Comparison of ENCODE assay signal across 10 cellular contexts in genomic region chr7:36526720-36527548, GRCh38.
DNase-seq lines count a peak whose midpoint lies in the region; ATAC-seq, FAIRE-seq and TF ChIP-seq lines count a peak whose summit lies in the region.
"Had no signal": no experiment of that assay in that cellular context is flagged by ENCODE, and none has a peak within 500 bp of the region (broad histone marks: within the 10 kb centered on the region; RNA-seq: fewer than 3 reads in every experiment).

No MANE protein-coding gene starts in this region.

- no peak overlapping the region for H3K27ac Mint-ChIP-seq in activated naive CD4-positive, alpha-beta T cell treated with anti-CD3 and anti-CD28 coated beads, Interleukin-2, amount 10 ng/mL, durations not matched to agents 7 days and 5 days
- H3K27ac Mint-ChIP-seq in Caco-2 (ENCODE audit: unreplicated experiment): no peak overlapping the region
- H3K27ac Mint-ChIP-seq in activated naive CD4-positive, alpha-beta T cell treated with anti-CD3 and anti-CD28 coated beads for 36 hours: no peak overlapping the region

- POLR2A ChIA-PET in HepG2 (lab: Yijun Ruan, JAX) (no interaction called here), Caco-2 (lab: Charles Lee) (no interaction called here)

- H3K27me3 ChIP-seq in HepG2 (ENCODE audit: control insufficient read depth in 1 of 2, insufficient read depth in 2 of 2, low read length in 2 of 2) (no peaks in the 10 kb centered on the region), Caco-2 (replicated peaks; ENCODE audit: control insufficient read depth, insufficient read depth, low read length) (no peaks in the 10 kb centered on the region), ovary (no peaks in the 10 kb centered on the region)

- intact Hi-C loops in HepG2 (cut with micrococcal nuclease; ENCODE audit: unreplicated experiment): no loop called here
- intact Hi-C loops in Caco-2 (cut with micrococcal nuclease; ENCODE audit: unreplicated experiment): no loop called here
- intact Hi-C loops in ovary (cut with DNase I): loop anchor here in 1 of 4 donors (5.0 kb wide), 1 partner anchor 670 kb away; no protein-coding TSS in a partner anchor
- intact Hi-C loops in activated naive CD4-positive, alpha-beta T cell treated with anti-CD3 and anti-CD28 coated beads for 36 hours (cut with micrococcal nuclease): loop anchor here (5.0 kb wide), 1 partner anchor 75 kb away; no protein-coding TSS in a partner anchor

- ATAC-seq in GM18867 (IDR thresholded peaks at IDR 0.05; ENCODE audit: unreplicated experiment): peak; percentile 82
- ATAC-seq in HG02973 (IDR thresholded peaks at IDR 0.05; ENCODE audit: unreplicated experiment): peak; percentile 59
- ATAC-seq in SK-N-SH treated with all-trans-retinoic acid at 6 μM for 48 hours: peak; percentile 94
- no peak for ATAC-seq in HepG2

- H3K9me3 ChIP-seq in HepG2 (ENCODE audit: low read length) (no peaks in the 10 kb centered on the region), Caco-2 (no peaks in the 10 kb centered on the region), ovary (no peaks in the 10 kb centered on the region)

- H4K20me1 ChIP-seq in HepG2 (ENCODE audit: insufficient read depth, low read length): no peaks in the 10 kb centered on the region

- H3K27ac ChIP-seq in HepG2 (ENCODE audit: extremely low read length, insufficient read depth, low read length) (no peak overlapping the region), ovary (no peak overlapping the region)
- H3K27ac ChIP-seq: SK-N-MC had no signal

- 23% methylated on average over 3 of the region's 3 CpGs for WGBS in HepG2 (ENCODE audit: low lambda C conversion rate)
- WGBS in ovary, 3 donors: 91 to 99% (median 92%) methylated on average over 3 of the region's 3 CpGs

- no peak overlapping the region for H3K4me3 Mint-ChIP-seq in activated naive CD4-positive, alpha-beta T cell treated with anti-CD3 and anti-CD28 coated beads, Interleukin-2, amount 10 ng/mL, durations not matched to agents 7 days and 5 days
- H3K4me3 Mint-ChIP-seq in Caco-2 (ENCODE audit: unreplicated experiment): no peak overlapping the region
- no peak overlapping the region for H3K4me3 Mint-ChIP-seq in activated naive CD4-positive, alpha-beta T cell treated with anti-CD3 and anti-CD28 coated beads for 36 hours

- no peak for TF ChIP-seq EP300 in HepG2 (IDR thresholded peaks at IDR 0.05; ENCODE audit: low read depth in 2 of 2, low read length in 2 of 2)
- TF ChIP-seq EP300 in HepG2 (CRISPR knock-in tag; IDR thresholded peaks at IDR 0.05; ENCODE audit: borderline replicate concordance): no peak
- TF ChIP-seq EP300 in ovary (IDR thresholded peaks at IDR 0.05): no peak

- H2AFZ ChIP-seq in HepG2 (ENCODE audit: low read length): no peak overlapping the region

- no peak for FAIRE-seq in HepG2 (lab: Jason Lieb, UNC)

- DNase-seq in HepG2 (ENCODE audit: low spot score) (no peak), Caco-2 (no peak), ovary (no peak)
- no peak for DNase-seq in activated naive CD4-positive, alpha-beta T cell treated with anti-CD3 and anti-CD28 coated beads, Interleukin-2, amount 10 ng/mL, durations not matched to agents 7 days and 5 days
- DNase-seq in activated naive CD4-positive, alpha-beta T cell treated with anti-CD3 and anti-CD28 coated beads for 36 hours: no peak

- H3K36me3 ChIP-seq in HepG2 (replicated peaks in 1 of 2; ENCODE audit: control insufficient read depth in 1 of 2, insufficient read depth in 2 of 2, low read length in 2 of 2): no peaks in the 10 kb centered on the region
- no peaks in the 10 kb centered on the region for H3K36me3 ChIP-seq in Caco-2 (ENCODE audit: control insufficient read depth, insufficient read depth, low read length)
- H3K36me3 ChIP-seq in ovary: no peaks in the 10 kb centered on the region

- no TSS peak for BruUV-seq in HepG2 (replicated peaks; lab: Mats Ljungman, UMichigan)
- no TSS peak for BruUV-seq in Caco-2 (replicated peaks; lab: Mats Ljungman, UMichigan)

- H3K4me3 ChIP-seq in HepG2 (replicated peaks in 1 of 3; ENCODE audit: insufficient read depth in 1 of 3, low read depth in 2 of 3, low read length in 3 of 3): no peak overlapping the region
- H3K4me3 ChIP-seq in Caco-2 (ENCODE audit: low read depth, low read length): no peak overlapping the region
- H3K4me3 ChIP-seq in ovary: no peak overlapping the region
- H3K4me3 ChIP-seq: lung, SK-N-MC had no signal

- no peaks in the 10 kb centered on the region for H3K36me3 Mint-ChIP-seq in activated naive CD4-positive, alpha-beta T cell treated with anti-CD3 and anti-CD28 coated beads, Interleukin-2, amount 10 ng/mL, durations not matched to agents 7 days and 5 days
- no peaks in the 10 kb centered on the region for H3K36me3 Mint-ChIP-seq in Caco-2 (ENCODE audit: insufficient read depth, unreplicated experiment)
- no peaks in the 10 kb centered on the region for H3K36me3 Mint-ChIP-seq in activated naive CD4-positive, alpha-beta T cell treated with anti-CD3 and anti-CD28 coated beads for 36 hours (ENCODE audit: low read depth)

- CTCF ChIA-PET in HepG2 (lab: Yijun Ruan, JAX; ENCODE audit: low intra/inter-chr PET ratio, low total read pairs): no interaction called here
- CTCF ChIA-PET in activated naive CD4-positive, alpha-beta T cell treated with anti-CD3 and anti-CD28 coated beads, Interleukin-2, amount 10 ng/mL, durations not matched to agents 7 days and 5 days (lab: Charles Lee): interaction anchor here (1.2 kb wide), 2 partner anchors 10 to 144 kb away, joined by 3 read pairs; no protein-coding TSS in a partner anchor
- CTCF ChIA-PET in Caco-2 (lab: Charles Lee): no interaction called here
- CTCF ChIA-PET in activated naive CD4-positive, alpha-beta T cell treated with anti-CD3 and anti-CD28 coated beads for 36 hours (lab: Charles Lee): interaction anchor here (1.8 kb wide), 1 partner anchor 144 kb away, joined by 6 read pairs; no protein-coding TSS in a partner anchor

- H3K9ac ChIP-seq in HepG2 (ENCODE audit: insufficient read depth, low read depth, low read length): no peak overlapping the region

- no peak for TF ChIP-seq CTCF in HepG2 (CRISPR knock-in tag; IDR thresholded peaks at IDR 0.05)
- no peak for TF ChIP-seq CTCF in Caco-2 (IDR thresholded peaks at IDR 0.05; ENCODE audit: insufficient read depth in 1 of 2, low read depth in 1 of 2, low read length in 1 of 2, severe bottlenecking in 1 of 2, unreplicated experiment in 1 of 2)
- no peak for TF ChIP-seq CTCF in ovary (IDR thresholded peaks at IDR 0.05)

- no peak for TF ChIP-seq POLR2A in HepG2 (IDR thresholded peaks at IDR 0.05; ENCODE audit: insufficient read depth in 1 of 2, low read depth in 2 of 2, low read length in 2 of 2)
- TF ChIP-seq POLR2A in ovary (IDR thresholded peaks at IDR 0.05): no peak

- H3K79me2 ChIP-seq in HepG2 (ENCODE audit: insufficient read depth, low read length): no peaks in the 10 kb centered on the region

- peaks cover 3% of the 10 kb centered on the region for H3K27me3 Mint-ChIP-seq in activated naive CD4-positive, alpha-beta T cell treated with anti-CD3 and anti-CD28 coated beads, Interleukin-2, amount 10 ng/mL, durations not matched to agents 7 days and 5 days
- H3K27me3 Mint-ChIP-seq in Caco-2 (ENCODE audit: insufficient read depth, unreplicated experiment): no peaks in the 10 kb centered on the region
- no peaks in the 10 kb centered on the region for H3K27me3 Mint-ChIP-seq in activated naive CD4-positive, alpha-beta T cell treated with anti-CD3 and anti-CD28 coated beads for 36 hours (ENCODE audit: low read depth)

- in situ Hi-C loops in HepG2 (cut with HindIII; ENCODE audit: extremely low pct_ligation_motif_present, low pct_unique_long_range_greater_than_20kb): no loop called here

- no peak overlapping the region for H3K4me2 ChIP-seq in HepG2 (ENCODE audit: low read depth, low read length)

- H3K4me1 ChIP-seq in HepG2 (ENCODE audit: insufficient read depth, low read length) (no peaks in the 10 kb centered on the region), Caco-2 (peaks cover 6% of the 10 kb centered on the region; the same call in 1 of the 2 replicates), ovary (ENCODE audit: insufficient read depth) (no peaks in the 10 kb centered on the region)

- peaks cover 12% of the 10 kb centered on the region for H3K4me1 Mint-ChIP-seq in activated naive CD4-positive, alpha-beta T cell treated with anti-CD3 and anti-CD28 coated beads, Interleukin-2, amount 10 ng/mL, durations not matched to agents 7 days and 5 days
- no peaks in the 10 kb centered on the region for H3K4me1 Mint-ChIP-seq in Caco-2 (ENCODE audit: low read depth, unreplicated experiment)
- peaks cover 11% of the 10 kb centered on the region for H3K4me1 Mint-ChIP-seq in activated naive CD4-positive, alpha-beta T cell treated with anti-CD3 and anti-CD28 coated beads for 36 hours (ENCODE audit: low read depth)

- TF ChIP-seq RAD21 in HepG2 (CRISPR knock-in tag; IDR thresholded peaks at IDR 0.05): no peak

- no peaks in the 10 kb centered on the region for H3K9me3 Mint-ChIP-seq in activated naive CD4-positive, alpha-beta T cell treated with anti-CD3 and anti-CD28 coated beads, Interleukin-2, amount 10 ng/mL, durations not matched to agents 7 days and 5 days
- no peaks in the 10 kb centered on the region for H3K9me3 Mint-ChIP-seq in Caco-2 (ENCODE audit: unreplicated experiment)
- H3K9me3 Mint-ChIP-seq in activated naive CD4-positive, alpha-beta T cell treated with anti-CD3 and anti-CD28 coated beads for 36 hours: no peaks in the 10 kb centered on the region

TF ChIP-seq in SK-N-SH treated with all-trans-retinoic acid at 6 μM for 48 hours, 23 proteins besides CTCF, POLR2A, EP300 and RAD21:
- TF ChIP-seq ZFP30 (CRISPR knock-in tag; IDR thresholded peaks at IDR 0.05) (no peak), ZFP3 (CRISPR knock-in tag; IDR thresholded peaks at IDR 0.05) (no peak), ISL1 (CRISPR knock-in tag; IDR thresholded peaks at IDR 0.05) (peak; percentile 32; the same call in 1 of the 2 replicates)

TF ChIP-seq in HepG2, 621 proteins besides CTCF, POLR2A, EP300 and RAD21 (continues in another document):
- 0 out of 4 replicates have a peak, but pooled peaks of 1 of the 2 experiments have one; percentile 1 for TF ChIP-seq MAFK (conservative IDR thresholded peaks at IDR 0.05 in 1 of 2, IDR thresholded peaks at IDR 0.05 in 1 of 2; ENCODE audit: low read length in 2 of 2)

Comparison
In these comparisons a context has a peak if more than half of its experiments do, and no peak if none do; other contexts are left out.
1. CTCF ChIA-PET loops: an anchor here in activated naive CD4-positive, alpha-beta T cell treated with anti-CD3 and anti-CD28 coated beads, Interleukin-2, amount 10 ng/mL, durations not matched to agents 7 days and 5 days (1.2 kb wide) and activated naive CD4-positive, alpha-beta T cell treated with anti-CD3 and anti-CD28 coated beads for 36 hours (1.8 kb wide); none called in HepG2 and Caco-2.